Comparison of ENCODE assay signal across 16 cellular contexts in the genomic region with DNA sequence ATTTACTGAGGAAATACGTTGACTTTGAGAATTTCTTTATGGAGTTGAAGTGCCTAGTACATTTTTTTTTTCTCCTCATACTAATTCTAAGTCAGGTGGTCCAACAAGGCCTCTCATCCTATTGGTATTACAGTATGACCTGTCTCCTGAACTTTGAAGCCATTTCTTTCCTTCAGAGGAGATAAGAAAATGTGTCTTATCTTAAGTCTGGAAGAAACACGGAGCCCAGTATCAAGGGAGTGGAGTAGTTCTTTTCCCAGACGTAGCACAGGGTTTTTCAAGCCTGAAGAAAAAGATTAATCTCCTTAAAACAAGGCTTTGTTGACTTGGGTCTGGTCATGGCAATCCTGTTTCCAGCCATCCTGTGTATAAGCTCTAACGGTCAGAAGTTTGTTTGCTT. TPM values are rescaled to one million over a fixed set of nuclear protein-coding genes. Genes with fewer than 3 reads are reported as not detected.
DNase-seq lines count a peak whose midpoint lies in the region; ATAC-seq and TF ChIP-seq lines count a peak whose summit lies in the region.
"Had no signal": no experiment of that assay in that cellular context is flagged by ENCODE, and none has a peak within 500 bp of the region (broad histone marks: within the 10 kb centered on the region; RNA-seq: fewer than 3 reads in every experiment).

No MANE protein-coding gene starts in this region.

- H3K4me3 ChIP-seq in cardiac muscle cell, result no peak overlapping the region
- peak overlapping the region; percentile 13 for H3K4me3 ChIP-seq in lung
- H3K4me3 ChIP-seq in esophagus muscularis mucosa, result no peak overlapping the region
- H3K4me3 ChIP-seq: BLaER1, HAP-1 had no signal

- TF ChIP-seq EP300 in esophagus muscularis mucosa (IDR thresholded peaks at IDR 0.05), result no peak

- H3K9me3 ChIP-seq in cardiac muscle cell (ENCODE audit: low read depth), result no peaks in the 10 kb centered on the region
- no peaks in the 10 kb centered on the region for H3K9me3 ChIP-seq in lung (ENCODE audit: control insufficient read depth in 2 of 2, insufficient read depth in 1 of 2, low read length in 1 of 2)
- H3K9me3 ChIP-seq in esophagus muscularis mucosa, result no peaks in the 10 kb centered on the region
- H3K9me3 ChIP-seq: BLaER1, Caco-2, HAP-1 had no signal

- no peak for TF ChIP-seq CTCF in cardiac muscle cell (IDR thresholded peaks at IDR 0.05; ENCODE audit: low read depth, low read length)
- TF ChIP-seq CTCF in lung (IDR thresholded peaks at IDR 0.05; ENCODE audit: control extremely low read depth, extremely low read depth), result no peak
- no peak for TF ChIP-seq CTCF in esophagus muscularis mucosa (IDR thresholded peaks at IDR 0.05)

- H3K36me3 ChIP-seq in cardiac muscle cell (no peaks in the 10 kb centered on the region), lung (ENCODE audit: control insufficient read depth in 2 of 2, insufficient read depth in 2 of 2, low read length in 2 of 2) (no peaks in the 10 kb centered on the region), esophagus muscularis mucosa (no peaks in the 10 kb centered on the region)
- H3K36me3 ChIP-seq: BLaER1, HAP-1 had no signal

- DNase-seq in cardiac muscle cell (ENCODE audit: low read depth in 1 of 2, low spot score in 1 of 2) (peak in 1 of 2 donors; percentile 3), left cardiac atrium (no peak), amniotic epithelial cell (ENCODE audit: low read depth) (peak; percentile 40), lung (ENCODE audit: low spot score) (no peak), pons (ENCODE audit: low spot score) (no peak), erythroblast (lab: John Stamatoyannopoulos, UW) (no peak), esophagus muscularis mucosa (ENCODE audit: extremely low spot score) (no peak)
- DNase-seq: AML-193; Caco-2; CD8-positive, alpha-beta memory T cell; DND-41; GF-D8 had no signal

- intact Hi-C loops in left cardiac atrium (cut with DNase I), result no loop called here
- intact Hi-C loops in esophagus muscularis mucosa (cut with DNase I), result no loop called here

- TF ChIP-seq POLR2A in erythroblast (IDR thresholded peaks at IDR 0.05; ENCODE audit: low read length), result no peak
- TF ChIP-seq POLR2A in esophagus muscularis mucosa (IDR thresholded peaks at IDR 0.05; ENCODE audit: low read depth), result no peak

- H3K27me3 ChIP-seq in cardiac muscle cell (no peaks in the 10 kb centered on the region), lung (ENCODE audit: control insufficient read depth, insufficient read depth) (no peaks in the 10 kb centered on the region), esophagus muscularis mucosa (no peaks in the 10 kb centered on the region)
- H3K27me3 ChIP-seq: BLaER1 had no signal

- ATAC-seq in left cardiac atrium (no peak), lung (ENCODE audit: insufficient read depth, low FRiP score) (no peak)

- H3K27ac ChIP-seq in cardiac muscle cell, result peak overlapping the region; percentile 45
- H3K27ac ChIP-seq in lung (ENCODE audit: low read depth in 1 of 2, low read length in 1 of 2), result no peak overlapping the region
- H3K27ac ChIP-seq in esophagus muscularis mucosa (replicated peaks in 1 of 4), result no peak overlapping the region
- H3K27ac ChIP-seq: 22Rv1, BLaER1 had no signal

- peaks cover 7% of the 10 kb centered on the region for H3K4me1 ChIP-seq in cardiac muscle cell (ENCODE audit: low read depth)
- no peaks in the 10 kb centered on the region for H3K4me1 ChIP-seq in lung (ENCODE audit: control insufficient read depth in 2 of 2, insufficient read depth in 2 of 2, low read length in 2 of 2)
- no peaks in the 10 kb centered on the region for H3K4me1 ChIP-seq in esophagus muscularis mucosa
- H3K4me1 ChIP-seq: BLaER1, Caco-2, HAP-1 had no signal

- 47 to 73% methylated on average over 4 of the region's 4 CpGs for WGBS in lung, 2 donors
- 57% methylated on average over 4 of the region's 4 CpGs for WGBS in esophagus muscularis mucosa

RNA-seq across cellular contexts. Expression of a gene that starts 11.6 kb away (rescaled TPM):
- total RNA-seq in cardiac muscle cell, result 139 and 172 TPM in 2 replicates
- polyA plus RNA-seq in cardiac muscle cell, result 193 and 230 TPM in 2 replicates
- total RNA-seq in left cardiac atrium, result 1 to 10 TPM; 2.7 to 3.0 TPM
- total RNA-seq in lung, result 1 to 10 TPM; 3.1 to 5.0 TPM
- under 1 TPM; 0.35 to 0.57 TPM for polyA plus RNA-seq in lung
- 1 to 10 TPM; 1.0 to 2.4 (median 1.6) TPM for total RNA-seq in esophagus muscularis mucosa
- total RNA-seq: HT-29 had no signal
- polyA plus RNA-seq: CD8-positive, alpha-beta memory T cell had no signal

Comparison
In these comparisons a context has a peak if more than half of its experiments do, and no peak if none do; other contexts are left out.
1. RNA of a gene that starts 11.6 kb away (total RNA-seq): 139 to 172 TPM in cardiac muscle cell; 3.1 to 5.0 TPM in lung, 2.7 to 3.0 TPM in left cardiac atrium and 1.0 to 2.4 TPM in esophagus muscularis mucosa; every median in the first group is over 10 times any median in the second.